In genomic region chr12:116159175-116159574, GRCh38 we compare ENCODE assay signal across 11 cellular contexts.
DNase-seq lines count a peak whose midpoint lies in the region; ATAC-seq and TF ChIP-seq lines count a peak whose summit lies in the region.
"Had no signal": no experiment of that assay in that cellular context is flagged by ENCODE, and none has a peak within 500 bp of the region (broad histone marks: within the 10 kb centered on the region; RNA-seq: fewer than 3 reads in every experiment).

No MANE protein-coding gene starts in this region.

- no peak overlapping the region for H3K27ac ChIP-seq in GM23338 (ENCODE audit: low read depth)
- H3K27ac ChIP-seq: spleen had no signal

- H4K20me1 ChIP-seq in GM23338 (replicated peaks; ENCODE audit: insufficient read depth), result 0 out of 2 replicates have a peak, but pooled peaks cover 2% of the 10 kb centered on the region

- H3K4me1 Mint-ChIP-seq in GM23338, result peaks cover 47% of the 10 kb centered on the region

- H3K9me3 Mint-ChIP-seq in GM23338, result no peaks in the 10 kb centered on the region
- H3K9me3 Mint-ChIP-seq: activated CD8-positive, alpha-beta T cell treated with anti-CD3 and anti-CD28 coated beads for 36 hours; activated naive CD8-positive, alpha-beta T cell treated with anti-CD3 and anti-CD28 coated beads, Interleukin-2, amount 50 U/mL, for 24 hours had no signal

- no peak overlapping the region for H2AFZ ChIP-seq in GM23338

- no peak for TF ChIP-seq CTCF in GM23338 (conservative IDR thresholded peaks at IDR 0.05; ENCODE audit: low read depth in 2 of 2)

- no peaks in the 10 kb centered on the region for H3F3A ChIP-seq in GM23338 (replicated peaks; ENCODE audit: low read depth)

- H3K36me3 ChIP-seq in GM23338 (ENCODE audit: insufficient read depth), result no peaks in the 10 kb centered on the region
- H3K36me3 ChIP-seq: spleen had no signal

- H3K4me3 Mint-ChIP-seq in GM23338, result no peak overlapping the region
- H3K4me3 Mint-ChIP-seq: activated CD8-positive, alpha-beta T cell treated with anti-CD3 and anti-CD28 coated beads for 36 hours; activated naive CD8-positive, alpha-beta T cell treated with anti-CD3 and anti-CD28 coated beads, Interleukin-2, amount 50 U/mL, for 24 hours had no signal

- ATAC-seq in GM23338, result no peak
- ATAC-seq: activated CD8-positive, alpha-beta T cell treated with anti-CD3 and anti-CD28 coated beads for 36 hours; activated naive CD8-positive, alpha-beta T cell treated with anti-CD3 and anti-CD28 coated beads, Interleukin-2, amount 50 U/mL, for 24 hours had no signal

- no peaks in the 10 kb centered on the region for H3K36me3 Mint-ChIP-seq in GM23338 (ENCODE audit: low read depth)

- H3K27ac Mint-ChIP-seq in GM23338, result peak overlapping the region; percentile 54; the same call in 1 of the 2 replicates
- H3K27ac Mint-ChIP-seq: activated CD8-positive, alpha-beta T cell treated with anti-CD3 and anti-CD28 coated beads for 36 hours; activated naive CD8-positive, alpha-beta T cell treated with anti-CD3 and anti-CD28 coated beads, Interleukin-2, amount 50 U/mL, for 24 hours had no signal

- H3K4me1 ChIP-seq in GM23338 (ENCODE audit: insufficient read depth), result peaks cover 67% of the 10 kb centered on the region

- H3K27me3 ChIP-seq in GM23338 (ENCODE audit: insufficient read depth), result no peaks in the 10 kb centered on the region
- H3K27me3 ChIP-seq: spleen had no signal

- peaks cover 100% of the 10 kb centered on the region for H3K79me2 ChIP-seq in GM23338 (replicated peaks; ENCODE audit: insufficient read depth)

- no peaks in the 10 kb centered on the region for H3K9me2 ChIP-seq in GM23338 (ENCODE audit: insufficient read depth)

- H3K4me2 ChIP-seq in GM23338, result no peak overlapping the region

- H3K4me3 ChIP-seq in GM23338, result no peak overlapping the region
- H3K4me3 ChIP-seq: spleen had no signal

- DNase-seq in GM23338 (ENCODE audit: low spot score), result no peak
- peak; percentile 34 to 54 for DNase-seq in NCI-H446 (lab: John Stamatoyannopoulos, UW)
- peak; percentile 37 to 76 for DNase-seq in dermis microvascular lymphatic vessel endothelial cell (ENCODE audit: low read depth in 2 of 2)
- peak; percentile 70 for DNase-seq in myocyte (ENCODE audit: low read depth)
- no peak for DNase-seq in NCI-H82 treated with DMSO at 0.1 percent for 48 hours (lab: John Stamatoyannopoulos, UW; ENCODE audit: unreplicated experiment)
- no peak for DNase-seq in activated T-cell treated with anti-CD3 and anti-CD28 coated beads, Interleukin-2, amount 50 U/mL, for 1 hour
- no peak for DNase-seq in T-helper 9 cell
- DNase-seq in stimulated activated CD8-positive, alpha-beta memory T cell treated with anti-CD3 and anti-CD28 coated beads, Interleukin-4, amount 100 ng/mL, for 48 hours, result no peak
- DNase-seq: activated CD8-positive, alpha-beta T cell treated with anti-CD3 and anti-CD28 coated beads for 36 hours; activated naive CD8-positive, alpha-beta T cell treated with anti-CD3 and anti-CD28 coated beads, Interleukin-2, amount 50 U/mL, for 24 hours; spleen had no signal

- no peaks in the 10 kb centered on the region for H3K27me3 Mint-ChIP-seq in GM23338 (ENCODE audit: insufficient read depth, low read depth, poor library complexity)
- H3K27me3 Mint-ChIP-seq: activated CD8-positive, alpha-beta T cell treated with anti-CD3 and anti-CD28 coated beads for 36 hours; activated naive CD8-positive, alpha-beta T cell treated with anti-CD3 and anti-CD28 coated beads, Interleukin-2, amount 50 U/mL, for 24 hours had no signal

TF ChIP-seq in GM23338, 12 proteins besides CTCF, POLR2A, EP300 and RAD21 (continues in another document):
- TF ChIP-seq JUNB (IDR thresholded peaks at IDR 0.05; ENCODE audit: unreplicated experiment) (no peak), ZNF114 (CRISPR knock-in tag; IDR thresholded peaks at IDR 0.05) (no peak), ZNF331 (CRISPR knock-in tag; IDR thresholded peaks at IDR 0.05; ENCODE audit: low read depth) (no peak), ZNF462 (CRISPR knock-in tag; IDR thresholded peaks at IDR 0.05) (no peak), NANOG (IDR thresholded peaks at IDR 0.05; ENCODE audit: borderline replicate concordance) (no peak), CREB1 (CRISPR knock-in tag; IDR thresholded peaks at IDR 0.05; ENCODE audit: low read depth) (no peak), ETS1 (IDR thresholded peaks at IDR 0.05) (no peak), EZH2 (IDR thresholded peaks at IDR 0.05; ENCODE audit: low read depth, unreplicated experiment) (no peak), STAT1 (IDR thresholded peaks at IDR 0.05; ENCODE audit: unreplicated experiment) (no peak), POLR2AphosphoS5 (IDR thresholded peaks at IDR 0.05; ENCODE audit: low read depth) (no peak), EZH2phosphoT487 (IDR thresholded peaks at IDR 0.05; ENCODE audit: unreplicated experiment) (no peak)

Comparison
In these comparisons a context has a peak if more than half of its experiments do, and no peak if none do; other contexts are left out.
1. DNase-seq: peak in NCI-H446 (2 of 2), dermis microvascular lymphatic vessel endothelial cell (2 of 2) and myocyte (single experiment); none in GM23338 (single experiment), NCI-H82 treated with DMSO at 0.1 percent for 48 hours (single experiment), activated T-cell treated with anti-CD3 and anti-CD28 coated beads, Interleukin-2, amount 50 U/mL, for 1 hour (single experiment), T-helper 9 cell (single experiment) and stimulated activated CD8-positive, alpha-beta memory T cell treated with anti-CD3 and anti-CD28 coated beads, Interleukin-4, amount 100 ng/mL, for 48 hours (single experiment).